Comparison of ENCODE assay signal across 11 cellular contexts in genomic region chr5:36442796-36443195, GRCh38.
DNase-seq lines count a peak whose midpoint lies in the region; ATAC-seq lines count a peak whose summit lies in the region.
"Had no signal": no experiment of that assay in that cellular context is flagged by ENCODE, and none has a peak within 500 bp of the region (broad histone marks: within the 10 kb centered on the region; RNA-seq: fewer than 3 reads in every experiment).

No MANE protein-coding gene starts in this region.

- H3K9me3 ChIP-seq in HUES64 (ENCODE audit: insufficient read depth, low read depth, low read length) = no peaks in the 10 kb centered on the region

- no peak for ATAC-seq in GM18498 (IDR thresholded peaks at IDR 0.05; ENCODE audit: unreplicated experiment)
- no peak for ATAC-seq in HG03039 (IDR thresholded peaks at IDR 0.05; ENCODE audit: unreplicated experiment)

- peaks cover 3% of the 10 kb centered on the region for H3K4me1 ChIP-seq in HUES64 (ENCODE audit: insufficient read depth, low read length)

- no peaks in the 10 kb centered on the region for H3K36me3 ChIP-seq in HUES64 (ENCODE audit: insufficient read depth, low read length)

- peak overlapping the region; percentile 44; the same call in 1 of the 2 replicates for H3K27ac ChIP-seq in HUES64 (ENCODE audit: low read depth, low read length)
- H3K27ac ChIP-seq in angular gyrus (ENCODE audit: low read depth, low read length) = peak overlapping the region; percentile 35
- peak overlapping the region; percentile 21 for H3K27ac ChIP-seq in layer of hippocampus (ENCODE audit: low read depth, low read length)

- whole genome bisulfite sequencing in HUES64 = 100% methylated on average over 1 of the region's 1 CpG

- H3K4me3 ChIP-seq in HUES64 (ENCODE audit: low read length) = no peak overlapping the region

- DNase-seq in EL (peak; percentile 50), germinal center (ENCODE audit: low spot score) (no peak)
- no peak for DNase-seq in activated effector memory CD4-positive, alpha-beta T cell treated with Interleukin-2 at 50 U/mL for 16 hours
- DNase-seq: DMS79 treated with DMSO at 0.1 percent for 48 hours, H7, NCI-H446 treated with DMSO at 0.1 percent for 48 hours had no signal

- no peak overlapping the region for H3K9ac ChIP-seq in HUES64 (ENCODE audit: low read depth, low read length)

- H3K27me3 ChIP-seq in HUES64 (ENCODE audit: insufficient read depth, low read length) (no peaks in the 10 kb centered on the region), layer of hippocampus (ENCODE audit: control insufficient read depth, insufficient read depth, low read length) (no peaks in the 10 kb centered on the region)
